ENCODE assay signal across 2 cellular contexts in the genomic region with DNA sequence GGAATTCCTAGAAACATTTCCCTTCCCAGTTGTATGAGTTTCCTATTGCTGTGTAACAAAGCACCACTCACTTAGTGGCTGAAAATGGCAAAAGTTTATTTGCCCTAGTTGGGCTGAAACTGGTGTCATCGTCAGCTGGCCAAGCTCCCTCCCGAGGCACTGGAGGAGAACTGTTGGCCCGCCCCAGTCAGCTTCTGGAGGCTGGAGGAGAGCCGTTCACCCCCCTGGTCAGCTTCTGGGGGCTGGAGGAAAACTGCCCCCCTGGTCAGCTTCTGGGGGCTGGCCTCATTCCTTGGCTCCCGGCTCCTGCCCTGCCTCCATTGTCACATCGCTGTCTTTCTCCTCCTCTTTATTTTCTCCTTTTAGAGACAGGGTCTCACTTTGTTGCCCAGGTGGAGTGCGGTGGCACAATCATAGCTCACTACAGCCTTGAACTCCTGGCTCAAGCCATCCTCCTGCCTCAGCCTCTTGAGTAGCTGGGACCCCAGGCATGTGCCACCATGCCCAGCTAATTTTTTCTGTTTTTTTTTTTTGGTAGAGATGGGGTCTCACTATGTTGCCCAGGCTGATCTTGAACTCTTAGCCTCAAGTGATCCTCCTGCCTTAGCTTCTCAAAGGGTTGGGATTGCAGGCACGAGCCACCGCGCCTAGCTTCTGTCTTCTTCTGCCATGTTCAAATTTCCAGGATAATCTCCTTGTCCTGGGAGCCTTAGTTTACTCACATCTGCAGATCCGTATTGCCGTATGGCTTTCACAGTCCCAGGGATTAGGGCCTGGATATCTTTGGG.
TF ChIP-seq lines count a peak whose summit lies in the region.

No MANE protein-coding gene starts in this region.

TF ChIP-seq in HCT116, 20 proteins besides CTCF, POLR2A, EP300 and RAD21:
- TF ChIP-seq YY1 (IDR thresholded peaks at IDR 0.05; ENCODE audit: extremely low read depth, insufficient replicate concordance, low read depth, low read length) (no peak), TCF7L2 (IDR thresholded peaks at IDR 0.05; ENCODE audit: borderline replicate concordance, extremely low read depth, insufficient read depth, insufficient read length) (no peak), JUND (IDR thresholded peaks at IDR 0.05) (no peak), CEBPB (IDR thresholded peaks at IDR 0.05; ENCODE audit: low read depth) (no peak), MAX (IDR thresholded peaks at IDR 0.05) (no peak), SRF (IDR thresholded peaks at IDR 0.05; ENCODE audit: low read depth) (no peak), ELF1 (IDR thresholded peaks at IDR 0.05; ENCODE audit: borderline replicate concordance, low read depth) (no peak), EZH2phosphoT487 (IDR thresholded peaks at IDR 0.05; ENCODE audit: borderline replicate concordance) (no peak), CBX3 (IDR thresholded peaks at IDR 0.05; ENCODE audit: low read depth) (no peak), ZFX (IDR thresholded peaks at IDR 0.05) (no peak), FOSL1 (IDR thresholded peaks at IDR 0.05; ENCODE audit: low read depth) (no peak)

TF ChIP-seq in H1, 55 proteins besides CTCF, POLR2A, EP300 and RAD21:
- no peak for TF ChIP-seq CEBPB (IDR thresholded peaks at IDR 0.05; ENCODE audit: low read depth, low read length)
- TF ChIP-seq KDM1A (IDR thresholded peaks at IDR 0.05; ENCODE audit: borderline replicate concordance, low read length): 0 out of 2 replicates have a peak, but pooled peaks have one; percentile 10
